Comparison of ENCODE assay signal across 2 cellular contexts in the genomic region with DNA sequence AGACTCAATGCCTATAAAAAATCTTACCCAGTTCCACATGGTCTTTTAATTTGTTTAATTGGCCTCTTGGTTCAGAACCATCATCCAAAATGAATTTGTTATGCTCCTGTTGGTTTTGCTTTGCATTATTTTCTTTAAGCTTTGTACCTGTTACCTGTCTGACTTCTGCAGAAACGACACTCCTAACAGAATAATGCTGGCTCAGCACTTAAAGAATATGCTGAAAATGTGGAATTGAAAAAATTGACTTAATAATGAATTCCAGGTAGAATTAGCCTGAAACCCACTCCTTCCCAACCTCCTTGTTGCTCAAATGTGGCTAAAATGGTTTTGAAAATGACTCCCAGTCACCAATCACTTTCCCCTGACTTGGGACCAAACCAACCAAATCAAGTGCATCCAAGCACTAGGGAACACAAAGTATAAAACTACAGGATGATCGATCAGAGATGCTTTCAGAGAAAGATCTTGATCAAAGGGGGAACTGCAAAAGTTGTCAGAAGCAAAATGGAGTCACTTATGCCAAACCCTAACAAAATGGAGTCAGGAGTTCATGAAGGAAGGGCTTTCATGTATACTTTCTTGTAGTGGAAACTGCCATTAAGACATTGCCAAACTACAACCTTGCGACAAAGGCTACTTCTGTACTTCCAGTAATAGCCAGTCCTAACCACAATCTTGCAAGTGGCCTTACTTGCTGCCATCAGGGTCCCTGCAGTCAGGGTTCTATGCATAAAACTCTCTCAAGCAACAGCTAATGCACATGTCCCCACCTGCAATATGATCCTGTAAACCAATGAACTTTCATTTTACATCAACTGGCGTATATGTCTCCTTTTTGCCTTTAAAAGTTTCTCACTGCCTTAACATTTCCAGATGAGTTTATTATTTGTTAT.
TF ChIP-seq lines count a peak whose summit lies in the region.

No MANE protein-coding gene starts in this region.

TF ChIP-seq in GM23338, 12 proteins besides CTCF, POLR2A, EP300 and RAD21:
- no peak for TF ChIP-seq JUNB (IDR thresholded peaks at IDR 0.05; ENCODE audit: unreplicated experiment)
- TF ChIP-seq, protein P1, sequence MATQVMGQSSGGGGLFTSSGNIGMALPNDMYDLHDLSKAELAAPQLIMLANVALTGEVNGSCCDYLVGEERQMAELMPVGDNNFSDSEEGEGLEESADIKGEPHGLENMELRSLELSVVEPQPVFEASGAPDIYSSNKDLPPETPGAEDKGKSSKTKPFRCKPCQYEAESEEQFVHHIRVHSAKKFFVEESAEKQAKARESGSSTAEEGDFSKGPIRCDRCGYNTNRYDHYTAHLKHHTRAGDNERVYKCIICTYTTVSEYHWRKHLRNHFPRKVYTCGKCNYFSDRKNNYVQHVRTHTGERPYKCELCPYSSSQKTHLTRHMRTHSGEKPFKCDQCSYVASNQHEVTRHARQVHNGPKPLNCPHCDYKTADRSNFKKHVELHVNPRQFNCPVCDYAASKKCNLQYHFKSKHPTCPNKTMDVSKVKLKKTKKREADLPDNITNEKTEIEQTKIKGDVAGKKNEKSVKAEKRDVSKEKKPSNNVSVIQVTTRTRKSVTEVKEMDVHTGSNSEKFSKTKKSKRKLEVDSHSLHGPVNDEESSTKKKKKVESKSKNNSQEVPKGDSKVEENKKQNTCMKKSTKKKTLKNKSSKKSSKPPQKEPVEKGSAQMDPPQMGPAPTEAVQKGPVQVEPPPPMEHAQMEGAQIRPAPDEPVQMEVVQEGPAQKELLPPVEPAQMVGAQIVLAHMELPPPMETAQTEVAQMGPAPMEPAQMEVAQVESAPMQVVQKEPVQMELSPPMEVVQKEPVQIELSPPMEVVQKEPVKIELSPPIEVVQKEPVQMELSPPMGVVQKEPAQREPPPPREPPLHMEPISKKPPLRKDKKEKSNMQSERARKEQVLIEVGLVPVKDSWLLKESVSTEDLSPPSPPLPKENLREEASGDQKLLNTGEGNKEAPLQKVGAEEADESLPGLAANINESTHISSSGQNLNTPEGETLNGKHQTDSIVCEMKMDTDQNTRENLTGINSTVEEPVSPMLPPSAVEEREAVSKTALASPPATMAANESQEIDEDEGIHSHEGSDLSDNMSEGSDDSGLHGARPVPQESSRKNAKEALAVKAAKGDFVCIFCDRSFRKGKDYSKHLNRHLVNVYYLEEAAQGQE (IDR thresholded peaks at IDR 0.05; ENCODE audit: unreplicated experiment), result no peak
- TF ChIP-seq CREB1 (CRISPR knock-in tag; IDR thresholded peaks at IDR 0.05; ENCODE audit: low read depth), result no peak

TF ChIP-seq in K562, 482 proteins besides CTCF, POLR2A, EP300 and RAD21 (continues in another document):
- TF ChIP-seq, protein P2, sequence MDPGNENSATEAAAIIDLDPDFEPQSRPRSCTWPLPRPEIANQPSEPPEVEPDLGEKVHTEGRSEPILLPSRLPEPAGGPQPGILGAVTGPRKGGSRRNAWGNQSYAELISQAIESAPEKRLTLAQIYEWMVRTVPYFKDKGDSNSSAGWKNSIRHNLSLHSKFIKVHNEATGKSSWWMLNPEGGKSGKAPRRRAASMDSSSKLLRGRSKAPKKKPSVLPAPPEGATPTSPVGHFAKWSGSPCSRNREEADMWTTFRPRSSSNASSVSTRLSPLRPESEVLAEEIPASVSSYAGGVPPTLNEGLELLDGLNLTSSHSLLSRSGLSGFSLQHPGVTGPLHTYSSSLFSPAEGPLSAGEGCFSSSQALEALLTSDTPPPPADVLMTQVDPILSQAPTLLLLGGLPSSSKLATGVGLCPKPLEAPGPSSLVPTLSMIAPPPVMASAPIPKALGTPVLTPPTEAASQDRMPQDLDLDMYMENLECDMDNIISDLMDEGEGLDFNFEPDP (CRISPR knock-in tag; IDR thresholded peaks at IDR 0.05), result peak; percentile 90; the same call in 1 of the 2 replicates
- TF ChIP-seq KAT2B (IDR thresholded peaks at IDR 0.05; ENCODE audit: low read depth, low read length) (no peak), HCFC1 (IDR thresholded peaks at IDR 0.05; ENCODE audit: low read depth, low read length) (no peak), MAFF (IDR thresholded peaks at IDR 0.05; ENCODE audit: low read length) (peak; percentile 90), SIX5 (IDR thresholded peaks at IDR 0.05; ENCODE audit: borderline replicate concordance in 1 of 2, insufficient read depth in 1 of 2, low read depth in 1 of 2, low read length in 2 of 2) (no peak), MCM2 (IDR thresholded peaks at IDR 0.05; ENCODE audit: low read depth) (no peak), EHMT2 (IDR thresholded peaks at IDR 0.05) (no peak), KLF13 (tag; IDR thresholded peaks at IDR 0.05; ENCODE audit: borderline replicate concordance, low read depth) (no peak), CREB1 (IDR thresholded peaks at IDR 0.05) (no peak), CREB1 (CRISPR knock-in tag; IDR thresholded peaks at IDR 0.05) (no peak), ZFP1 (CRISPR knock-in tag; IDR thresholded peaks at IDR 0.05) (no peak), FIP1L1 (IDR thresholded peaks at IDR 0.05; ENCODE audit: low read depth, low read length, poor library complexity, severe bottlenecking) (no peak), ZNF431 (CRISPR knock-in tag; IDR thresholded peaks at IDR 0.05) (no peak), TOE1 (IDR thresholded peaks at IDR 0.05; ENCODE audit: borderline replicate concordance) (no peak), TOE1 (CRISPR knock-in tag; IDR thresholded peaks at IDR 0.05; ENCODE audit: borderline replicate concordance, low read depth) (no peak), ESRRB (CRISPR knock-in tag; IDR thresholded peaks at IDR 0.05; ENCODE audit: borderline replicate concordance) (no peak), CHD7 (IDR thresholded peaks at IDR 0.05; ENCODE audit: low read depth, low read length) (no peak), ZNF699 (CRISPR knock-in tag; IDR thresholded peaks at IDR 0.05; ENCODE audit: insufficient replicate concordance) (no peak), JUN (IDR thresholded peaks at IDR 0.05; ENCODE audit: borderline replicate concordance, low read depth, low read length) (no peak), JUN (CRISPR knock-in tag; IDR thresholded peaks at IDR 0.05; ENCODE audit: borderline replicate concordance) (no peak), ZNF146 (CRISPR knock-in tag; IDR thresholded peaks at IDR 0.05; ENCODE audit: unreplicated experiment) (no peak), PHF8 (IDR thresholded peaks at IDR 0.05; ENCODE audit: borderline replicate concordance, low read length) (no peak)
- TF ChIP-seq, protein P3, sequence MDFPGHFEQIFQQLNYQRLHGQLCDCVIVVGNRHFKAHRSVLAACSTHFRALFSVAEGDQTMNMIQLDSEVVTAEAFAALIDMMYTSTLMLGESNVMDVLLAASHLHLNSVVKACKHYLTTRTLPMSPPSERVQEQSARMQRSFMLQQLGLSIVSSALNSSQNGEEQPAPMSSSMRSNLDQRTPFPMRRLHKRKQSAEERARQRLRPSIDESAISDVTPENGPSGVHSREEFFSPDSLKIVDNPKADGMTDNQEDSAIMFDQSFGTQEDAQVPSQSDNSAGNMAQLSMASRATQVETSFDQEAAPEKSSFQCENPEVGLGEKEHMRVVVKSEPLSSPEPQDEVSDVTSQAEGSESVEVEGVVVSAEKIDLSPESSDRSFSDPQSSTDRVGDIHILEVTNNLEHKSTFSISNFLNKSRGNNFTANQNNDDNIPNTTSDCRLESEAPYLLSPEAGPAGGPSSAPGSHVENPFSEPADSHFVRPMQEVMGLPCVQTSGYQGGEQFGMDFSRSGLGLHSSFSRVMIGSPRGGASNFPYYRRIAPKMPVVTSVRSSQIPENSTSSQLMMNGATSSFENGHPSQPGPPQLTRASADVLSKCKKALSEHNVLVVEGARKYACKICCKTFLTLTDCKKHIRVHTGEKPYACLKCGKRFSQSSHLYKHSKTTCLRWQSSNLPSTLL (IDR thresholded peaks at IDR 0.05), result no peak
- TF ChIP-seq, protein P4, sequence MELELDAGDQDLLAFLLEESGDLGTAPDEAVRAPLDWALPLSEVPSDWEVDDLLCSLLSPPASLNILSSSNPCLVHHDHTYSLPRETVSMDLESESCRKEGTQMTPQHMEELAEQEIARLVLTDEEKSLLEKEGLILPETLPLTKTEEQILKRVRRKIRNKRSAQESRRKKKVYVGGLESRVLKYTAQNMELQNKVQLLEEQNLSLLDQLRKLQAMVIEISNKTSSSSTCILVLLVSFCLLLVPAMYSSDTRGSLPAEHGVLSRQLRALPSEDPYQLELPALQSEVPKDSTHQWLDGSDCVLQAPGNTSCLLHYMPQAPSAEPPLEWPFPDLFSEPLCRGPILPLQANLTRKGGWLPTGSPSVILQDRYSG (tag; conservative IDR thresholded peaks at IDR 0.05; ENCODE audit: low read depth), result no peak
- TF ChIP-seq, protein P5, sequence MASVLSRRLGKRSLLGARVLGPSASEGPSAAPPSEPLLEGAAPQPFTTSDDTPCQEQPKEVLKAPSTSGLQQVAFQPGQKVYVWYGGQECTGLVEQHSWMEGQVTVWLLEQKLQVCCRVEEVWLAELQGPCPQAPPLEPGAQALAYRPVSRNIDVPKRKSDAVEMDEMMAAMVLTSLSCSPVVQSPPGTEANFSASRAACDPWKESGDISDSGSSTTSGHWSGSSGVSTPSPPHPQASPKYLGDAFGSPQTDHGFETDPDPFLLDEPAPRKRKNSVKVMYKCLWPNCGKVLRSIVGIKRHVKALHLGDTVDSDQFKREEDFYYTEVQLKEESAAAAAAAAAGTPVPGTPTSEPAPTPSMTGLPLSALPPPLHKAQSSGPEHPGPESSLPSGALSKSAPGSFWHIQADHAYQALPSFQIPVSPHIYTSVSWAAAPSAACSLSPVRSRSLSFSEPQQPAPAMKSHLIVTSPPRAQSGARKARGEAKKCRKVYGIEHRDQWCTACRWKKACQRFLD (CRISPR knock-in tag; IDR thresholded peaks at IDR 0.05), result peak; percentile 89; the same call in 1 of the 2 replicates
